Comparison of ENCODE assay signal across 1 cellular context in the genomic region with DNA sequence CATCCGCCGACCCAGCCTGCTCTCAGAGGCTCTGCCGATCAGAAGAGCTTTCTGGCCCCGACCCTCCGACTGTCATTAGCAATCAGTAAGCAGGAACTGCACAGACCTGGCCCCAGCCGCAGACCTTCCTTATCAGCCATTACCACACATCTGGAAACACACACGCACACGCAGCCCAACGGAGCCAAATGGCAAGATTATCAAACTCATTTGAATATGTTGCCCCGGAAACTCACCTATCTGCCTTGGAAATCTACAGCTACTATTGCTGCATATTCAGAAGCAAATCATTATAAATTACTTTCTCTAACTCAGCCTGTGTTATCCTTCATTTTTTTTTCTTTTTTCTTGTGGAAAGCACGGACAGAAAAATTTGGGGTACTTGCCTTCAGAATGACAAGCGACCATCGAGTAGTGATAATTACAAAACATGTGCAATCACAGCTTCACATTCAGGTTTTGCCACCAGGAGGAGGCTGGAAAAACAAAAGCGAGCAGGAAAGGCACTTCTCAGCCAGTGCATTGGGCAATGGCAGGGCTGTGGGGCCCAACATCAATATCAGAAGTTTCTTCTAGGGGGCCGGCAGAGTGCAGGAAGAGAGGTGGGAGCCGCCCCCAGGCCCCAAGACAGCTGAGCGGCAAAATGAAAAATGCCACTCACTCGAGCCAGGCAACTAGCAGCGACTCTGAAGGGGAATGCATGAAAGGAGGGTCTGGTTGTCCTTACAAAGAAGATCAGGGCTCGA.
TF ChIP-seq lines count a peak whose summit lies in the region.

No MANE protein-coding gene starts in this region.

TF ChIP-seq in SK-N-SH, 30 proteins besides CTCF, POLR2A, EP300 and RAD21 (continued from another document):
- no peak for TF ChIP-seq USF1 (IDR thresholded peaks at IDR 0.05; ENCODE audit: borderline replicate concordance, low read depth)
- TF ChIP-seq GABPA (IDR thresholded peaks at IDR 0.05; ENCODE audit: low read depth), result no peak
- TF ChIP-seq, protein P1, sequence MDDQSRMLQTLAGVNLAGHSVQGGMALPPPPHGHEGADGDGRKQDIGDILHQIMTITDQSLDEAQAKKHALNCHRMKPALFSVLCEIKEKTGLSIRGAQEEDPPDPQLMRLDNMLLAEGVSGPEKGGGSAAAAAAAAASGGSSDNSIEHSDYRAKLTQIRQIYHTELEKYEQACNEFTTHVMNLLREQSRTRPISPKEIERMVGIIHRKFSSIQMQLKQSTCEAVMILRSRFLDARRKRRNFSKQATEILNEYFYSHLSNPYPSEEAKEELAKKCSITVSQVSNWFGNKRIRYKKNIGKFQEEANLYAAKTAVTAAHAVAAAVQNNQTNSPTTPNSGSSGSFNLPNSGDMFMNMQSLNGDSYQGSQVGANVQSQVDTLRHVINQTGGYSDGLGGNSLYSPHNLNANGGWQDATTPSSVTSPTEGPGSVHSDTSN (IDR thresholded peaks at IDR 0.05), result no peak
- TF ChIP-seq FOXM1 (IDR thresholded peaks at IDR 0.05; ENCODE audit: low read depth), result no peak
TF ChIP-seq in SK-N-SH: peak in this region for 7.
